ENCODE assay signal across 1 cellular context in the genomic region with DNA sequence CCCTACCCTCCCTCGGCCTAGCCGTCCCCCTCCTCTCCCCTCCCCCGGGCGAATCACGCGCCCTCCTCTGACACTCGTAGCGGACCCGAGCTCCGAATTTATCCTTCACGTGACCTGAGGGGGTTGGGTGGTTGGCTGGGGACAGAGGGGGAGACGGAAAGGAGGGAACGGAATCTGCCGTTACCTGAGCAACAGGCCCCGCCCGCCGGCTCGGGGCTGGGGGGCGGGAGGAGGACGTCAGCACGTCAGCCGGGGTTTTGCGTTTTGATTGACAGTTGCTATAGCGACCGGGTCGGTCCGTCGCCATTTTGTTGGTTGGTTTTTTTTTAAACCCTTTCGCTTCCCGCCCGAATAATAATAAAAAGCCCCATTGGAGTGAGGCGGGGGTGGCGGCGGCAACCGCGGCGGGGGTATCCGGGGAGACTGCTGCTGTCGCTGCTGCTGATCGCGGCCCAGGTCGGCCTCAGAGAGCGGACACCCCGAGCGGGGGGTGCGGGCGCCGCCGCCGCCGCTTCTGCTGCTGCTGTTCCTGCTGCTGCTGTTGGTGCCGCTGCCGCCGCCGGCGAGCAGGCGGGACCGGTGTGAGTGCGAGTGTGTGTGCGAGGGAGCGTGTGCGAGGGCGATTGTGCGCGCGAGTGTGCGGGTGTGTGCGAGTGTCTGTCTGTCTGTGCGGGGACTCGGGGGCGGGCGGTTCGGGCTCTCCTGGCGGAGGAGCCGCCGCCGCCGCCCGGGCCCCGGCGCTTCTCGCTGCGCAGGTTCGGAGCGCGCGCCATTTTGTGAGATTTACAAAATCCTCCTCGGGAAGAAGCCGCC.
TF ChIP-seq lines count a peak whose summit lies in the region.

A gene (plus strand): TSS at position 286 of the 813 bp plus-strand sequence. CDS start 53,602 bp downstream, outside the sequence.

TF ChIP-seq in K562, 482 proteins besides CTCF, POLR2A, EP300 and RAD21 (continued from another document and continues in another):
- TF ChIP-seq, protein P1, sequence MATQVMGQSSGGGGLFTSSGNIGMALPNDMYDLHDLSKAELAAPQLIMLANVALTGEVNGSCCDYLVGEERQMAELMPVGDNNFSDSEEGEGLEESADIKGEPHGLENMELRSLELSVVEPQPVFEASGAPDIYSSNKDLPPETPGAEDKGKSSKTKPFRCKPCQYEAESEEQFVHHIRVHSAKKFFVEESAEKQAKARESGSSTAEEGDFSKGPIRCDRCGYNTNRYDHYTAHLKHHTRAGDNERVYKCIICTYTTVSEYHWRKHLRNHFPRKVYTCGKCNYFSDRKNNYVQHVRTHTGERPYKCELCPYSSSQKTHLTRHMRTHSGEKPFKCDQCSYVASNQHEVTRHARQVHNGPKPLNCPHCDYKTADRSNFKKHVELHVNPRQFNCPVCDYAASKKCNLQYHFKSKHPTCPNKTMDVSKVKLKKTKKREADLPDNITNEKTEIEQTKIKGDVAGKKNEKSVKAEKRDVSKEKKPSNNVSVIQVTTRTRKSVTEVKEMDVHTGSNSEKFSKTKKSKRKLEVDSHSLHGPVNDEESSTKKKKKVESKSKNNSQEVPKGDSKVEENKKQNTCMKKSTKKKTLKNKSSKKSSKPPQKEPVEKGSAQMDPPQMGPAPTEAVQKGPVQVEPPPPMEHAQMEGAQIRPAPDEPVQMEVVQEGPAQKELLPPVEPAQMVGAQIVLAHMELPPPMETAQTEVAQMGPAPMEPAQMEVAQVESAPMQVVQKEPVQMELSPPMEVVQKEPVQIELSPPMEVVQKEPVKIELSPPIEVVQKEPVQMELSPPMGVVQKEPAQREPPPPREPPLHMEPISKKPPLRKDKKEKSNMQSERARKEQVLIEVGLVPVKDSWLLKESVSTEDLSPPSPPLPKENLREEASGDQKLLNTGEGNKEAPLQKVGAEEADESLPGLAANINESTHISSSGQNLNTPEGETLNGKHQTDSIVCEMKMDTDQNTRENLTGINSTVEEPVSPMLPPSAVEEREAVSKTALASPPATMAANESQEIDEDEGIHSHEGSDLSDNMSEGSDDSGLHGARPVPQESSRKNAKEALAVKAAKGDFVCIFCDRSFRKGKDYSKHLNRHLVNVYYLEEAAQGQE (CRISPR knock-in tag; IDR thresholded peaks at IDR 0.05; ENCODE audit: low read depth), result no peak
- TF ChIP-seq TAF15 (IDR thresholded peaks at IDR 0.05; ENCODE audit: low read depth, low read length), result no peak
- TF ChIP-seq KAT7 (CRISPR knock-in tag; IDR thresholded peaks at IDR 0.05; ENCODE audit: borderline replicate concordance), result peak; percentile 93; the same call in 1 of the 2 replicates
- TF ChIP-seq, protein P2, sequence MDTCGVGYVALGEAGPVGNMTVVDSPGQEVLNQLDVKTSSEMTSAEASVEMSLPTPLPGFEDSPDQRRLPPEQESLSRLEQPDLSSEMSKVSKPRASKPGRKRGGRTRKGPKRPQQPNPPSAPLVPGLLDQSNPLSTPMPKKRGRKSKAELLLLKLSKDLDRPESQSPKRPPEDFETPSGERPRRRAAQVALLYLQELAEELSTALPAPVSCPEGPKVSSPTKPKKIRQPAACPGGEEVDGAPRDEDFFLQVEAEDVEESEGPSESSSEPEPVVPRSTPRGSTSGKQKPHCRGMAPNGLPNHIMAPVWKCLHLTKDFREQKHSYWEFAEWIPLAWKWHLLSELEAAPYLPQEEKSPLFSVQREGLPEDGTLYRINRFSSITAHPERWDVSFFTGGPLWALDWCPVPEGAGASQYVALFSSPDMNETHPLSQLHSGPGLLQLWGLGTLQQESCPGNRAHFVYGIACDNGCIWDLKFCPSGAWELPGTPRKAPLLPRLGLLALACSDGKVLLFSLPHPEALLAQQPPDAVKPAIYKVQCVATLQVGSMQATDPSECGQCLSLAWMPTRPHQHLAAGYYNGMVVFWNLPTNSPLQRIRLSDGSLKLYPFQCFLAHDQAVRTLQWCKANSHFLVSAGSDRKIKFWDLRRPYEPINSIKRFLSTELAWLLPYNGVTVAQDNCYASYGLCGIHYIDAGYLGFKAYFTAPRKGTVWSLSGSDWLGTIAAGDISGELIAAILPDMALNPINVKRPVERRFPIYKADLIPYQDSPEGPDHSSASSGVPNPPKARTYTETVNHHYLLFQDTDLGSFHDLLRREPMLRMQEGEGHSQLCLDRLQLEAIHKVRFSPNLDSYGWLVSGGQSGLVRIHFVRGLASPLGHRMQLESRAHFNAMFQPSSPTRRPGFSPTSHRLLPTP (IDR thresholded peaks at IDR 0.05; ENCODE audit: borderline replicate concordance, extremely low read depth, insufficient read length), result no peak
- TF ChIP-seq, protein P3, sequence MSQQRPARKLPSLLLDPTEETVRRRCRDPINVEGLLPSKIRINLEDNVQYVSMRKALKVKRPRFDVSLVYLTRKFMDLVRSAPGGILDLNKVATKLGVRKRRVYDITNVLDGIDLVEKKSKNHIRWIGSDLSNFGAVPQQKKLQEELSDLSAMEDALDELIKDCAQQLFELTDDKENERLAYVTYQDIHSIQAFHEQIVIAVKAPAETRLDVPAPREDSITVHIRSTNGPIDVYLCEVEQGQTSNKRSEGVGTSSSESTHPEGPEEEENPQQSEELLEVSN (IDR thresholded peaks at IDR 0.05; ENCODE audit: borderline replicate concordance in 1 of 2, extremely low read depth in 1 of 2, insufficient read depth in 1 of 2, insufficient read length in 1 of 2, low read depth in 1 of 2, low read length in 1 of 2, poor library complexity in 1 of 2, severe bottlenecking in 1 of 2), result peak in 1 of 2 experiments; percentile 75
- TF ChIP-seq DIDO1 (tag; IDR thresholded peaks at IDR 0.05; ENCODE audit: low read depth), result no peak
- peak; percentile 62; the same call in 1 of the 2 replicates for TF ChIP-seq JUN (IDR thresholded peaks at IDR 0.05; ENCODE audit: borderline replicate concordance, low read depth, low read length)
- TF ChIP-seq JUN (CRISPR knock-in tag; IDR thresholded peaks at IDR 0.05; ENCODE audit: borderline replicate concordance), result no peak
- peak; percentile 45 for TF ChIP-seq HCFC1 (IDR thresholded peaks at IDR 0.05; ENCODE audit: low read depth, low read length)
- TF ChIP-seq ZNF197 (CRISPR knock-in tag; IDR thresholded peaks at IDR 0.05; ENCODE audit: low read depth), result no peak
- TF ChIP-seq, protein P4, sequence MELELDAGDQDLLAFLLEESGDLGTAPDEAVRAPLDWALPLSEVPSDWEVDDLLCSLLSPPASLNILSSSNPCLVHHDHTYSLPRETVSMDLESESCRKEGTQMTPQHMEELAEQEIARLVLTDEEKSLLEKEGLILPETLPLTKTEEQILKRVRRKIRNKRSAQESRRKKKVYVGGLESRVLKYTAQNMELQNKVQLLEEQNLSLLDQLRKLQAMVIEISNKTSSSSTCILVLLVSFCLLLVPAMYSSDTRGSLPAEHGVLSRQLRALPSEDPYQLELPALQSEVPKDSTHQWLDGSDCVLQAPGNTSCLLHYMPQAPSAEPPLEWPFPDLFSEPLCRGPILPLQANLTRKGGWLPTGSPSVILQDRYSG (tag; conservative IDR thresholded peaks at IDR 0.05; ENCODE audit: low read depth), result no peak
- no peak for TF ChIP-seq ZNF780A (CRISPR knock-in tag; IDR thresholded peaks at IDR 0.05)
- no peak for TF ChIP-seq SMAD3 (CRISPR knock-in tag; conservative IDR thresholded peaks at IDR 0.05)
- TF ChIP-seq, protein P5, sequence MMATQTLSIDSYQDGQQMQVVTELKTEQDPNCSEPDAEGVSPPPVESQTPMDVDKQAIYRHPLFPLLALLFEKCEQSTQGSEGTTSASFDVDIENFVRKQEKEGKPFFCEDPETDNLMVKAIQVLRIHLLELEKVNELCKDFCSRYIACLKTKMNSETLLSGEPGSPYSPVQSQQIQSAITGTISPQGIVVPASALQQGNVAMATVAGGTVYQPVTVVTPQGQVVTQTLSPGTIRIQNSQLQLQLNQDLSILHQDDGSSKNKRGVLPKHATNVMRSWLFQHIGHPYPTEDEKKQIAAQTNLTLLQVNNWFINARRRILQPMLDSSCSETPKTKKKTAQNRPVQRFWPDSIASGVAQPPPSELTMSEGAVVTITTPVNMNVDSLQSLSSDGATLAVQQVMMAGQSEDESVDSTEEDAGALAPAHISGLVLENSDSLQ (IDR thresholded peaks at IDR 0.05), result peak; percentile 99
- TF ChIP-seq, protein P6, sequence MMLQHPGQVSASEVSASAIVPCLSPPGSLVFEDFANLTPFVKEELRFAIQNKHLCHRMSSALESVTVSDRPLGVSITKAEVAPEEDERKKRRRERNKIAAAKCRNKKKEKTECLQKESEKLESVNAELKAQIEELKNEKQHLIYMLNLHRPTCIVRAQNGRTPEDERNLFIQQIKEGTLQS (IDR thresholded peaks at IDR 0.05), result peak; percentile 64; the same call in 1 of the 2 replicates
- TF ChIP-seq, protein P6 (CRISPR knock-in tag; conservative IDR thresholded peaks at IDR 0.05), result peak; percentile 57; the same call in 1 of the 2 replicates
- TF ChIP-seq STAT5B (CRISPR knock-in tag; IDR thresholded peaks at IDR 0.05), result no peak
- TF ChIP-seq ZNF668 (CRISPR knock-in tag; IDR thresholded peaks at IDR 0.05), result no peak
- no peak for TF ChIP-seq ZKSCAN8 (CRISPR knock-in tag; IDR thresholded peaks at IDR 0.05)
- no peak for TF ChIP-seq ZNF239 (CRISPR knock-in tag; IDR thresholded peaks at IDR 0.05)
- TF ChIP-seq, protein P7, sequence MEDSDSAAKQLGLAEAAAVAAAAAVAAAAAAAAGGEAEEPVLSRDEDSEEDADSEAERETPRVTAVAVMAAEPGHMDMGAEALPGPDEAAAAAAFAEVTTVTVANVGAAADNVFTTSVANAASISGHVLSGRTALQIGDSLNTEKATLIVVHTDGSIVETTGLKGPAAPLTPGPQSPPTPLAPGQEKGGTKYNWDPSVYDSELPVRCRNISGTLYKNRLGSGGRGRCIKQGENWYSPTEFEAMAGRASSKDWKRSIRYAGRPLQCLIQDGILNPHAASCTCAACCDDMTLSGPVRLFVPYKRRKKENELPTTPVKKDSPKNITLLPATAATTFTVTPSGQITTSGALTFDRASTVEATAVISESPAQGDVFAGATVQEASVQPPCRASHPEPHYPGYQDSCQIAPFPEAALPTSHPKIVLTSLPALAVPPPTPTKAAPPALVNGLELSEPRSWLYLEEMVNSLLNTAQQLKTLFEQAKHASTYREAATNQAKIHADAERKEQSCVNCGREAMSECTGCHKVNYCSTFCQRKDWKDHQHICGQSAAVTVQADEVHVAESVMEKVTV (CRISPR knock-in tag; IDR thresholded peaks at IDR 0.05), result 0 out of 2 replicates have a peak, but pooled peaks have one; percentile 2
- TF ChIP-seq, protein P8, sequence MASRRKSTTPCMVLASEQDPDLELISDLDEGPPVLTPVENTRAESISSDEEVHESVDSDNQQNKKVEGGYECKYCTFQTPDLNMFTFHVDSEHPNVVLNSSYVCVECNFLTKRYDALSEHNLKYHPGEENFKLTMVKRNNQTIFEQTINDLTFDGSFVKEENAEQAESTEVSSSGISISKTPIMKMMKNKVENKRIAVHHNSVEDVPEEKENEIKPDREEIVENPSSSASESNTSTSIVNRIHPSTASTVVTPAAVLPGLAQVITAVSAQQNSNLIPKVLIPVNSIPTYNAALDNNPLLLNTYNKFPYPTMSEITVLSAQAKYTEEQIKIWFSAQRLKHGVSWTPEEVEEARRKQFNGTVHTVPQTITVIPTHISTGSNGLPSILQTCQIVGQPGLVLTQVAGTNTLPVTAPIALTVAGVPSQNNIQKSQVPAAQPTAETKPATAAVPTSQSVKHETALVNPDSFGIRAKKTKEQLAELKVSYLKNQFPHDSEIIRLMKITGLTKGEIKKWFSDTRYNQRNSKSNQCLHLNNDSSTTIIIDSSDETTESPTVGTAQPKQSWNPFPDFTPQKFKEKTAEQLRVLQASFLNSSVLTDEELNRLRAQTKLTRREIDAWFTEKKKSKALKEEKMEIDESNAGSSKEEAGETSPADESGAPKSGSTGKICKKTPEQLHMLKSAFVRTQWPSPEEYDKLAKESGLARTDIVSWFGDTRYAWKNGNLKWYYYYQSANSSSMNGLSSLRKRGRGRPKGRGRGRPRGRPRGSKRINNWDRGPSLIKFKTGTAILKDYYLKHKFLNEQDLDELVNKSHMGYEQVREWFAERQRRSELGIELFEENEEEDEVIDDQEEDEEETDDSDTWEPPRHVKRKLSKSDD (conservative IDR thresholded peaks at IDR 0.05; ENCODE audit: low read length), result no peak
- peak; percentile 60 for TF ChIP-seq KDM5B (IDR thresholded peaks at IDR 0.05; ENCODE audit: insufficient replicate concordance, low read depth, low read length)
- TF ChIP-seq, protein P9, sequence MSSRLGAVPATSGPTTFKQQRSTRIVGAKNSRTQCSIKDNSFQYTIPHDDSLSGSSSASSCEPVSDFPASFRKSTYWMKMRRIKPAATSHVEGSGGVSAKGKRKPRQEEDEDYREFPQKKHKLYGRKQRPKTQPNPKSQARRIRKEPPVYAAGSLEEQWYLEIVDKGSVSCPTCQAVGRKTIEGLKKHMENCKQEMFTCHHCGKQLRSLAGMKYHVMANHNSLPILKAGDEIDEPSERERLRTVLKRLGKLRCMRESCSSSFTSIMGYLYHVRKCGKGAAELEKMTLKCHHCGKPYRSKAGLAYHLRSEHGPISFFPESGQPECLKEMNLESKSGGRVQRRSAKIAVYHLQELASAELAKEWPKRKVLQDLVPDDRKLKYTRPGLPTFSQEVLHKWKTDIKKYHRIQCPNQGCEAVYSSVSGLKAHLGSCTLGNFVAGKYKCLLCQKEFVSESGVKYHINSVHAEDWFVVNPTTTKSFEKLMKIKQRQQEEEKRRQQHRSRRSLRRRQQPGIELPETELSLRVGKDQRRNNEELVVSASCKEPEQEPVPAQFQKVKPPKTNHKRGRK (tag; IDR thresholded peaks at IDR 0.05), result no peak
- TF ChIP-seq POLR2G (IDR thresholded peaks at IDR 0.05; ENCODE audit: low read depth, low read length), result peak; percentile 95
- TF ChIP-seq RBM25 (IDR thresholded peaks at IDR 0.05; ENCODE audit: low read depth, low read length, severe bottlenecking), result no peak
- no peak for TF ChIP-seq ZNF217 (CRISPR knock-in tag; IDR thresholded peaks at IDR 0.05)
- no peak for TF ChIP-seq ZNF586 (CRISPR knock-in tag; conservative IDR thresholded peaks at IDR 0.05)
- TF ChIP-seq ZNF551 (CRISPR knock-in tag; IDR thresholded peaks at IDR 0.05), result no peak
- no peak for TF ChIP-seq DPF2 (IDR thresholded peaks at IDR 0.05)
- TF ChIP-seq ZNF174 (CRISPR knock-in tag; IDR thresholded peaks at IDR 0.05), result no peak
- no peak for TF ChIP-seq SNRNP70 (optimal IDR thresholded peaks at IDR 0.05; ENCODE audit: low read depth, low read length)
- TF ChIP-seq HLTF (IDR thresholded peaks at IDR 0.05), result peak; percentile 51; the same call in 1 of the 2 replicates
- no peak for TF ChIP-seq DACH1 (IDR thresholded peaks at IDR 0.05; ENCODE audit: partially characterized antibody)
- TF ChIP-seq, protein P10, sequence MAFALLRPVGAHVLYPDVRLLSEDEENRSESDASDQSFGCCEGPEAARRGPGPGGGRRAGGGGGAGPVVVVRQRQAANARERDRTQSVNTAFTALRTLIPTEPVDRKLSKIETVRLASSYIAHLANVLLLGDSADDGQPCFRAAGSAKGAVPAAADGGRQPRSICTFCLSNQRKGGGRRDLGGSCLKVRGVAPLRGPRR (CRISPR knock-in tag; IDR thresholded peaks at IDR 0.05), result no peak
- TF ChIP-seq MIER1 (IDR thresholded peaks at IDR 0.05; ENCODE audit: low read depth), result no peak
- TF ChIP-seq SPI1 (IDR thresholded peaks at IDR 0.05; ENCODE audit: borderline replicate concordance, low read depth, low read length), result no peak
- TF ChIP-seq PHB2 (IDR thresholded peaks at IDR 0.05; ENCODE audit: low read depth), result no peak
- no peak for TF ChIP-seq HMG20B (CRISPR knock-in tag; IDR thresholded peaks at IDR 0.05)
- TF ChIP-seq ZFX (CRISPR knock-in tag; IDR thresholded peaks at IDR 0.05), result peak; percentile 72
- TF ChIP-seq ZNF282 (CRISPR knock-in tag; IDR thresholded peaks at IDR 0.05), result no peak
- TF ChIP-seq NONO (IDR thresholded peaks at IDR 0.05; ENCODE audit: low read depth in 2 of 2, low read length in 1 of 2), result peak in 1 of 2 experiments; percentile 77; a peak in 2 of 4 replicates
- TF ChIP-seq BRD4 (IDR thresholded peaks at IDR 0.05), result peak; percentile 96
- no peak for TF ChIP-seq YBX1 (IDR thresholded peaks at IDR 0.05)
- TF ChIP-seq STAT5A (IDR thresholded peaks at IDR 0.05; ENCODE audit: borderline replicate concordance, low read length), result no peak
